15 cellular contexts compared by ENCODE assay signal in the genomic region with DNA sequence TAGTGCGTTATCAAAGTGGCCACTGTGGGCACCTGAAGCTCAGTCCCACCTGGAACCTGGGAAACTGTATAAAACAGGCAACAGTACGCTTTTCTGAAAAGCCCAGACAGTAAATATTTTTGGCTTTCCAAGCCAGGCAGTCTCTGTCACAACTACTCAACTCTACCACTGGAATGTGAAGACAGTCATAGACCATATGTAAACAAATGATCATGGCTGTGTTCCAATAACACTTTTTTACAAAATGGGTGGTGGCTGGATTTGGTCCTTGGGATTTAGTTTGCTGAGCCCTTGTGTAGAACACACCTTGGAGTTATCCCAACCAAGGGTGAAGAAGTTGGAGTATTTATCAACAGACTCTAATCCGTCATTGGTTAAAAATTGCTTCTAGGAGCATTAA.
A peak's percentile ranks its signal among the peaks of the same experiment; 100 is the strongest.
DNase-seq lines count a peak whose midpoint lies in the region; TF ChIP-seq lines count a peak whose summit lies in the region.
"Had no signal": no experiment of that assay in that cellular context is flagged by ENCODE, and none has a peak within 500 bp of the region (broad histone marks: within the 10 kb centered on the region; RNA-seq: fewer than 3 reads in every experiment).

No MANE protein-coding gene starts in this region.

- no peaks in the 10 kb centered on the region for H3F3A ChIP-seq in smooth muscle cell (ENCODE audit: low read depth)

- no peaks in the 10 kb centered on the region for H4K20me1 ChIP-seq in smooth muscle cell (ENCODE audit: low read depth)

- DNase-seq in RPMI8226 (peak; percentile 19), fibroblast of gingiva (ENCODE audit: low read depth) (peak; percentile 17), smooth muscle cell (lab: John Stamatoyannopoulos, UW; ENCODE audit: unreplicated experiment) (no peak), NCI-H2196 (lab: John Stamatoyannopoulos, UW; ENCODE audit: unreplicated experiment) (no peak), anterior cingulate cortex (lab: John Stamatoyannopoulos, UW) (no peak)
- no peak for DNase-seq in activated naive CD4-positive, alpha-beta T cell treated with anti-CD3 and anti-CD28 coated beads, Interleukin-2, amount 50 U/mL, for 16 hours
- DNase-seq: activated CD4-positive, alpha-beta T cell treated with anti-CD3 and anti-CD28 coated beads for 1 hour; CD4-positive, CD25-positive, alpha-beta regulatory T cell; NCI-H1092; NCI-H510A treated with DMSO at 0.1 percent for 48 hours; right cardiac atrium; stimulated activated CD4-positive, alpha-beta T cell treated with anti-CD3 and anti-CD28 coated beads, Interleukin-2, amount 100 ng/mL, for 48 hours; T-helper 17 cell; tibial artery had no signal

- CTCF ChIA-PET in HEK293 (lab: Yijun Ruan, JAX), result interaction anchor here (0.6 kb wide), 1 partner anchor 418 kb away, joined by 3 read pairs; no protein-coding TSS in a partner anchor

- no peaks in the 10 kb centered on the region for H3K4me1 ChIP-seq in HEK293 (ENCODE audit: control insufficient read depth, insufficient read depth, low read length)
- no peaks in the 10 kb centered on the region for H3K4me1 ChIP-seq in smooth muscle cell (ENCODE audit: low read depth)

- no peaks in the 10 kb centered on the region for H3K27me3 ChIP-seq in smooth muscle cell (ENCODE audit: low read depth)
- H3K27me3 ChIP-seq: tibial artery had no signal

- WGBS in smooth muscle cell (ENCODE audit: low lambda C conversion rate), result 68% methylated on average over 3 of the region's 3 CpGs

- no peak overlapping the region for H2AFZ ChIP-seq in smooth muscle cell (ENCODE audit: low read depth)

- H3K4me2 ChIP-seq in smooth muscle cell, result peak overlapping the region; percentile 64

- no peaks in the 10 kb centered on the region for H3K36me3 ChIP-seq in HEK293 (ENCODE audit: control insufficient read depth in 2 of 2, insufficient read depth in 1 of 2, low read length in 2 of 2)
- H3K36me3 ChIP-seq in smooth muscle cell (ENCODE audit: low read depth), result no peaks in the 10 kb centered on the region
- H3K36me3 ChIP-seq: tibial artery had no signal

- TF ChIP-seq CTCF in HEK293 (tag by site-specific recombination; IDR thresholded peaks at IDR 0.05) (no peak), smooth muscle cell (IDR thresholded peaks at IDR 0.05; ENCODE audit: borderline replicate concordance, insufficient read depth, poor library complexity, severe bottlenecking) (no peak)

- H3K4me3 ChIP-seq in HEK293 (ENCODE audit: low read depth, low read length), result no peak overlapping the region
- no peak overlapping the region for H3K4me3 ChIP-seq in smooth muscle cell
- H3K4me3 ChIP-seq: tibial artery had no signal

- peak overlapping the region; percentile 29 for H3K9ac ChIP-seq in smooth muscle cell (ENCODE audit: low read depth)

- POLR2A ChIA-PET in HEK293 (lab: Yijun Ruan, JAX), result no interaction called here

- H3K9me3 ChIP-seq in HEK293 (ENCODE audit: control insufficient read depth, insufficient read depth, low read depth, low read length) (no peaks in the 10 kb centered on the region), smooth muscle cell (replicated peaks; ENCODE audit: low read depth) (no peaks in the 10 kb centered on the region)
- H3K9me3 ChIP-seq: tibial artery had no signal

- H3K27ac ChIP-seq in HEK293 (ENCODE audit: extremely low read depth, low read depth, low read length) (no peak overlapping the region), smooth muscle cell (ENCODE audit: low read depth) (peak overlapping the region; percentile 67)
- H3K27ac ChIP-seq: tibial artery had no signal

- H3K79me2 ChIP-seq in smooth muscle cell (ENCODE audit: low read depth), result no peaks in the 10 kb centered on the region

TF ChIP-seq in HEK293, 187 proteins besides CTCF, POLR2A, EP300 and RAD21:
- no peak for TF ChIP-seq ZNF2 (tag by site-specific recombination; IDR thresholded peaks at IDR 0.05)
- TF ChIP-seq ZBTB20 (tag by site-specific recombination; IDR thresholded peaks at IDR 0.05), result peak; percentile 30; the same call in 1 of the 2 replicates
TF ChIP-seq in HEK293: peak in this region for 1.

Comparison
In these comparisons a context has a peak if more than half of its experiments do, and no peak if none do; other contexts are left out.
1. DNase-seq: peak in RPMI8226 (single experiment) and fibroblast of gingiva (single experiment); none in smooth muscle cell (single experiment), activated naive CD4-positive, alpha-beta T cell treated with anti-CD3 and anti-CD28 coated beads, Interleukin-2, amount 50 U/mL, for 16 hours (single experiment), NCI-H2196 (single experiment) and anterior cingulate cortex (0 of 58).